Comparison of ENCODE assay signal across 18 cellular contexts in genomic region chr1:117116784-117117130, GRCh38. TPM values are rescaled to one million over a fixed set of nuclear protein-coding genes. Genes with fewer than 3 reads are reported as not detected.
DNase-seq lines count a peak whose midpoint lies in the region; ATAC-seq and TF ChIP-seq lines count a peak whose summit lies in the region.
"Had no signal": no experiment of that assay in that cellular context is flagged by ENCODE, and none has a peak within 500 bp of the region (broad histone marks: within the 10 kb centered on the region; RNA-seq: fewer than 3 reads in every experiment).

No MANE protein-coding gene starts in this region.

- H3K27ac ChIP-seq in CD4-positive, alpha-beta memory T cell (ENCODE audit: low read depth, low read length): no peak overlapping the region
- H3K27ac ChIP-seq: A549, C4-2B had no signal

- intact Hi-C loops in CD4-positive, alpha-beta memory T cell (cut with micrococcal nuclease): no loop called here

- H3K27me3 Mint-ChIP-seq in T-helper 17 cell: no peaks in the 10 kb centered on the region
- no peaks in the 10 kb centered on the region for H3K27me3 Mint-ChIP-seq in mesothelial cell of epicardium (ENCODE audit: low read depth)
- H3K27me3 Mint-ChIP-seq in progenitor cell of endocrine pancreas: no peaks in the 10 kb centered on the region
- no peaks in the 10 kb centered on the region for H3K27me3 Mint-ChIP-seq in CD4-positive, alpha-beta memory T cell

- peaks cover 2% of the 10 kb centered on the region for H3K36me3 Mint-ChIP-seq in T-helper 17 cell (ENCODE audit: low read depth)
- H3K36me3 Mint-ChIP-seq in mesothelial cell of epicardium: peaks cover 42% of the 10 kb centered on the region
- peaks cover 31% of the 10 kb centered on the region for H3K36me3 Mint-ChIP-seq in progenitor cell of endocrine pancreas (ENCODE audit: insufficient read depth)
- no peaks in the 10 kb centered on the region for H3K36me3 Mint-ChIP-seq in CD4-positive, alpha-beta memory T cell

- no peaks in the 10 kb centered on the region for H3K27me3 ChIP-seq in CD4-positive, alpha-beta memory T cell (ENCODE audit: insufficient read depth, low read length)
- H3K27me3 ChIP-seq: BE2C had no signal

- CTCF ChIA-PET in CD4-positive, alpha-beta memory T cell (lab: Charles Lee; ENCODE audit: partially characterized antibody): interaction anchor here (0.8 to 3.5 kb wide), 2 partner anchors 11 to 978 kb away, joined by 3 to 24 read pairs; no protein-coding TSS in a partner anchor

- H3K4me1 ChIP-seq in CD4-positive, alpha-beta memory T cell (ENCODE audit: insufficient read depth, low read length): peaks cover 18% of the 10 kb centered on the region
- H3K4me1 ChIP-seq: BE2C had no signal

- no peak overlapping the region for H3K4me3 Mint-ChIP-seq in T-helper 17 cell
- H3K4me3 Mint-ChIP-seq in mesothelial cell of epicardium: no peak overlapping the region
- peak overlapping the region; percentile 40 for H3K4me3 Mint-ChIP-seq in progenitor cell of endocrine pancreas (ENCODE audit: low read depth)
- H3K4me3 Mint-ChIP-seq in CD4-positive, alpha-beta memory T cell: no peak overlapping the region
- H3K4me3 Mint-ChIP-seq: CD8-positive, alpha-beta T cell had no signal

- H3K9me3 Mint-ChIP-seq in mesothelial cell of epicardium: no peaks in the 10 kb centered on the region
- no peaks in the 10 kb centered on the region for H3K9me3 Mint-ChIP-seq in progenitor cell of endocrine pancreas (ENCODE audit: low read depth)
- no peaks in the 10 kb centered on the region for H3K9me3 Mint-ChIP-seq in CD4-positive, alpha-beta memory T cell
- H3K9me3 Mint-ChIP-seq: CD8-positive, alpha-beta T cell had no signal

- H3K4me3 ChIP-seq in CD4-positive, alpha-beta memory T cell (ENCODE audit: low read length in 2 of 2): no peak overlapping the region
- H3K4me3 ChIP-seq: A549 had no signal

- H3K36me3 ChIP-seq in CD4-positive, alpha-beta memory T cell (ENCODE audit: insufficient read depth, low read length): no peaks in the 10 kb centered on the region
- H3K36me3 ChIP-seq: BE2C had no signal

- H3K27ac Mint-ChIP-seq in T-helper 17 cell: peak overlapping the region; percentile 66
- H3K27ac Mint-ChIP-seq in mesothelial cell of epicardium: peak overlapping the region; percentile 62
- no peak overlapping the region for H3K27ac Mint-ChIP-seq in progenitor cell of endocrine pancreas
- peak overlapping the region in 1 of 7 donors; percentile 19 for H3K27ac Mint-ChIP-seq in CD4-positive, alpha-beta memory T cell
- H3K27ac Mint-ChIP-seq: CD8-positive, alpha-beta T cell had no signal

- no peaks in the 10 kb centered on the region for H3K9me3 ChIP-seq in T-helper 17 cell (ENCODE audit: control insufficient read depth, low read length, poor library complexity, severe bottlenecking)
- no peaks in the 10 kb centered on the region for H3K9me3 ChIP-seq in CD4-positive, alpha-beta memory T cell (ENCODE audit: control insufficient read depth in 1 of 2, low read length in 2 of 2)
- H3K9me3 ChIP-seq: A549, BE2C had no signal

- TF ChIP-seq CTCF in mesothelial cell of epicardium (IDR thresholded peaks at IDR 0.05; ENCODE audit: unreplicated experiment) (no peak), progenitor cell of endocrine pancreas (IDR thresholded peaks at IDR 0.05; ENCODE audit: unreplicated experiment) (no peak)

- ATAC-seq in T-helper 17 cell (no peak), HG03354 (IDR thresholded peaks at IDR 0.05; ENCODE audit: poor library complexity, severe bottlenecking, unreplicated experiment) (no peak)
- ATAC-seq: A549; CD8-positive, alpha-beta T cell; HCT116 had no signal

- H3K4me1 Mint-ChIP-seq in T-helper 17 cell (peaks cover 21% of the 10 kb centered on the region), mesothelial cell of epicardium (peaks cover 33% of the 10 kb centered on the region), progenitor cell of endocrine pancreas (ENCODE audit: low read depth) (peaks cover 24% of the 10 kb centered on the region)
- H3K4me1 Mint-ChIP-seq in CD4-positive, alpha-beta memory T cell: peaks cover 10 to 18% (median 14%) of the 10 kb centered on the region in 4 donors

- DNase-seq in NCI-H2107 (lab: John Stamatoyannopoulos, UW) (peak; percentile 17), T-helper 17 cell (no peak), mesothelial cell of epicardium (ENCODE audit: low spot score in 2 of 2, unreplicated experiment in 2 of 2) (no peak), progenitor cell of endocrine pancreas (ENCODE audit: low spot score, unreplicated experiment) (no peak)
- no peak for DNase-seq in NK-92 treated with Interleukin-12 subunit alpha and Interleukin-12 subunit beta, amount 100 ng/mL, for 24 hours (lab: John Stamatoyannopoulos, UW)
- DNase-seq in CD4-positive, alpha-beta memory T cell: no peak
- DNase-seq in activated CD4-positive, CD25-positive, alpha-beta regulatory T cell treated with anti-CD3 and anti-CD28 coated beads, Interleukin-2, amount 50 U/mL, for 72 hours: no peak
- DNase-seq: BE2C; CD8-positive, alpha-beta T cell; COR-L47; DMS153; DMS79 treated with DMSO at 0.1 percent for 48 hours; EL; IMR-90 had no signal

- POLR2A ChIA-PET in CD4-positive, alpha-beta memory T cell (lab: Charles Lee; ENCODE audit: partially characterized antibody): no interaction called here

RNA-seq across cellular contexts. Expression of gene TRIM45, which starts 4.8 kb away (rescaled TPM):
- total RNA-seq in T-helper 17 cell (1 to 10 TPM; 1.0 to 1.4 TPM), mesothelial cell of epicardium (39.1 to 41.5 TPM (median 40.0 TPM) in 3 replicates), progenitor cell of endocrine pancreas (48.0 and 50.9 TPM in 2 replicates)
- under 1 TPM; 0.20 to 0.25 TPM for total RNA-seq in CD4-positive, alpha-beta memory T cell
- under 1 TPM in 1 of 2 donors, not detected in 1; 0.11 TPM for polyA plus RNA-seq in CD4-positive, alpha-beta memory T cell

RNA-seq across cellular contexts. Expression of gene TTF2, which starts 56.6 kb away (rescaled TPM):
- total RNA-seq in T-helper 17 cell (10 to 100 TPM; 49.2 to 50.9 TPM), mesothelial cell of epicardium (38.4 to 40.6 TPM (median 40.6 TPM) in 3 replicates), progenitor cell of endocrine pancreas (57.0 and 58.4 TPM in 2 replicates)
- total RNA-seq in CD4-positive, alpha-beta memory T cell: 10 to 100 TPM; 26.4 to 29.5 TPM
- 10 to 100 TPM in 1 of 2 donors, 1 to 10 TPM in 1; 5.7 to 14.1 TPM for polyA plus RNA-seq in CD4-positive, alpha-beta memory T cell

Comparison
In these comparisons a context has a peak if more than half of its experiments do, and no peak if none do; other contexts are left out.
1. RNA of gene TRIM45, which starts 4.8 kb away (total RNA-seq): 48.0 to 50.9 TPM in progenitor cell of endocrine pancreas and 39.1 to 41.5 TPM in mesothelial cell of epicardium; 1.0 to 1.4 TPM in T-helper 17 cell and 0.20 to 0.25 TPM in CD4-positive, alpha-beta memory T cell; every median in the first group is over 10 times any median in the second.